Comparison of ENCODE assay signal across 27 cellular contexts in genomic region chr3:169310190-169310918, GRCh38.
"Had no signal": no experiment of that assay in that cellular context is flagged by ENCODE, and none has a peak within 500 bp of the region (broad histone marks: within the 10 kb centered on the region; RNA-seq: fewer than 3 reads in every experiment).

No MANE protein-coding gene starts in this region.

- DNase-seq: activated B cell treated with CpG ODN at 0.5 μM for 24 hours; activated CD4-positive, alpha-beta T cell treated with anti-CD3 and anti-CD28 coated beads, Interleukin-2, amount 50 U/mL, for 1 hour; activated CD8-positive, alpha-beta T cell treated with anti-CD3 and anti-CD28 coated beads for 36 hours; activated gamma-delta T cell treated with Interleukin-2 at 50 U/mL for 16 hours; activated naive CD4-positive, alpha-beta T cell treated with anti-CD3 and anti-CD28 coated beads, Interleukin-2, amount 50 U/mL, for 16 hours; activated T-cell treated with anti-CD3 and anti-CD28 coated beads, Interleukin-2, amount 50 U/mL, for 4 hours; amygdala; islet precursor cell; left cardiac atrium; natural killer cell; posterior cingulate gyrus; retina; stimulated activated CD4-positive, alpha-beta T cell treated with anti-CD3 and anti-CD28 coated beads, Interleukin-4, amount 100 ng/mL, for 24 hours; substantia nigra; T-helper 2 cell had no signal

- H3K79me2 ChIP-seq: hepatocyte had no signal

- H3K9me3 ChIP-seq: gastroesophageal sphincter, vagina had no signal

- H3K27me3 Mint-ChIP-seq: activated B cell treated with CpG ODN at 0.5 μM for 24 hours; activated CD8-positive, alpha-beta T cell treated with anti-CD3 and anti-CD28 coated beads for 36 hours; activated T-helper 17 cell treated with anti-CD3 and anti-CD28 coated beads, Interleukin-2, amount 50 U/mL, for 72 hours; central memory CD8-positive, alpha-beta T cell; dendritic cell treated with granulocyte-macrophage colony-stimulating factor and Interleukin-4, amounts not matched to agents 40 ng/mL and 50 ng/mL, for 4 days; stimulated activated naive CD8-positive, alpha-beta T cell treated with anti-CD3 and anti-CD28 coated beads, Interleukin-15, Interleukin-2, amounts not matched to agents 100 ng/mL and 50 ng/mL, for 24 hours; type B pancreatic cell had no signal

- H3K27ac ChIP-seq: gastroesophageal sphincter, hepatocyte, skin epidermis, vagina had no signal

- H3K36me3 ChIP-seq: gastroesophageal sphincter, vagina had no signal

- H3K4me3 Mint-ChIP-seq: activated B cell treated with CpG ODN at 0.5 μM for 24 hours; activated CD8-positive, alpha-beta T cell treated with anti-CD3 and anti-CD28 coated beads for 36 hours; activated T-cell treated with anti-CD3 and anti-CD28 coated beads, Interleukin-2, amount 50 U/mL, for 4 hours; activated T-helper 17 cell treated with anti-CD3 and anti-CD28 coated beads, Interleukin-2, amount 50 U/mL, for 72 hours; central memory CD8-positive, alpha-beta T cell; dendritic cell treated with granulocyte-macrophage colony-stimulating factor and Interleukin-4, amounts not matched to agents 40 ng/mL and 50 ng/mL, for 4 days; memory B cell; natural killer cell; stimulated activated effector memory CD8-positive, alpha-beta T cell treated with anti-CD3 and anti-CD28 coated beads, Interleukin-12 subunit alpha, Interleukin-12 subunit beta, amount 100 ng/mL, for 72 hours; stimulated activated naive CD8-positive, alpha-beta T cell treated with anti-CD3 and anti-CD28 coated beads, Interleukin-15, Interleukin-2, amounts not matched to agents 100 ng/mL and 50 ng/mL, for 24 hours; type B pancreatic cell had no signal

- H3K9me3 Mint-ChIP-seq: activated B cell treated with CpG ODN at 0.5 μM for 24 hours; activated CD8-positive, alpha-beta T cell treated with anti-CD3 and anti-CD28 coated beads for 36 hours; activated T-cell treated with anti-CD3 and anti-CD28 coated beads, Interleukin-2, amount 50 U/mL, for 4 hours; activated T-helper 17 cell treated with anti-CD3 and anti-CD28 coated beads, Interleukin-2, amount 50 U/mL, for 72 hours; central memory CD8-positive, alpha-beta T cell; dendritic cell treated with granulocyte-macrophage colony-stimulating factor and Interleukin-4, amounts not matched to agents 40 ng/mL and 50 ng/mL, for 4 days; memory B cell; natural killer cell; stimulated activated naive CD8-positive, alpha-beta T cell treated with anti-CD3 and anti-CD28 coated beads, Interleukin-15, Interleukin-2, amounts not matched to agents 100 ng/mL and 50 ng/mL, for 24 hours; type B pancreatic cell had no signal

- H3K4me1 Mint-ChIP-seq: activated B cell treated with CpG ODN at 0.5 μM for 24 hours; activated T-helper 17 cell treated with anti-CD3 and anti-CD28 coated beads, Interleukin-2, amount 50 U/mL, for 72 hours; central memory CD8-positive, alpha-beta T cell; memory B cell; natural killer cell; stimulated activated effector memory CD8-positive, alpha-beta T cell treated with anti-CD3 and anti-CD28 coated beads, Interleukin-12 subunit alpha, Interleukin-12 subunit beta, amount 100 ng/mL, for 72 hours had no signal

- H2AFZ ChIP-seq: hepatocyte had no signal

- H3K27me3 ChIP-seq: gastroesophageal sphincter, hepatocyte, vagina had no signal

- H3K36me3 Mint-ChIP-seq: memory B cell; natural killer cell; stimulated activated effector memory CD8-positive, alpha-beta T cell treated with anti-CD3 and anti-CD28 coated beads, Interleukin-12 subunit alpha, Interleukin-12 subunit beta, amount 100 ng/mL, for 72 hours; type B pancreatic cell had no signal

- ATAC-seq: activated CD8-positive, alpha-beta T cell treated with anti-CD3 and anti-CD28 coated beads for 36 hours; activated T-cell treated with anti-CD3 and anti-CD28 coated beads, Interleukin-2, amount 50 U/mL, for 4 hours; activated T-helper 17 cell treated with anti-CD3 and anti-CD28 coated beads, Interleukin-2, amount 50 U/mL, for 72 hours; gastroesophageal sphincter; left cardiac atrium; natural killer cell; sciatic nerve; stimulated activated effector memory CD8-positive, alpha-beta T cell treated with anti-CD3 and anti-CD28 coated beads, Interleukin-12 subunit alpha, Interleukin-12 subunit beta, amount 100 ng/mL, for 72 hours had no signal

- H3K4me3 ChIP-seq: gastroesophageal sphincter, hepatocyte, skin epidermis, vagina had no signal

- H3K4me2 ChIP-seq: hepatocyte had no signal

- H3K27ac Mint-ChIP-seq: activated B cell treated with CpG ODN at 0.5 μM for 24 hours; activated CD8-positive, alpha-beta T cell treated with anti-CD3 and anti-CD28 coated beads for 36 hours; activated T-helper 17 cell treated with anti-CD3 and anti-CD28 coated beads, Interleukin-2, amount 50 U/mL, for 72 hours; dendritic cell treated with granulocyte-macrophage colony-stimulating factor and Interleukin-4, amounts not matched to agents 40 ng/mL and 50 ng/mL, for 4 days; memory B cell; natural killer cell; stimulated activated effector memory CD8-positive, alpha-beta T cell treated with anti-CD3 and anti-CD28 coated beads, Interleukin-12 subunit alpha, Interleukin-12 subunit beta, amount 100 ng/mL, for 72 hours; stimulated activated naive CD8-positive, alpha-beta T cell treated with anti-CD3 and anti-CD28 coated beads, Interleukin-15, Interleukin-2, amounts not matched to agents 100 ng/mL and 50 ng/mL, for 24 hours; type B pancreatic cell had no signal

- H3K4me1 ChIP-seq: vagina had no signal
